ENCODE assay signal across 17 cellular contexts in the genomic region with DNA sequence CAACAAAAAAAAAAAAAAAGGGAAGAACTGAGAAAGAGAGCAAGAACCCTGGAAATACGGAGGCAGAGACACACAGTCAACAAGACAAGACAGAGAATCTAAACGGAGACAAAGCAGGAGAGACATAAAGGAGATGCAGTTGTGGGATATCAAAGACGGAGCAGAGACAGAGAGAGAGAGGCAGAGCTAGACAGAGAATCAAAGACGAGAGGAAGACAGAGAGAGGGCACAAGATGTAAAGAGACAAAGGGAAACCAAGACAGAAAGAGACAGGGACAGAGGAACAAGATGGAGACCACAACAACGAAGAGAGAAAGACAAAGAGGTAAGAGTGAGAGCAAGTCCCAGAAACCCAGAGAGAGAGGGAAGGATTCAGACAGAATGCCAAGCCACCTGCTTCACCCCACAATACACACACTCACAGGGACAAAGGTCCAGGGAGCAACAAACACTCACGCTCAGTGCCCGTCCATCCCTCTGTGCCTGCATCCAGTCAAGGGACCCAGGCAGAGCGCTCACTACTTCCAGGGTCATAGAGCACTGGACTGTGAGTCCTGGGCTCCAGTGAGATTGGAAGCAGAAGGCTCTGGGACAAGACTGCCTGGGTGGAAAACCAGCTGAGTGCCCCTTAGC.
A peak's percentile ranks its signal among the peaks of the same experiment; 100 is the strongest.
DNase-seq lines count a peak whose midpoint lies in the region; ATAC-seq and TF ChIP-seq lines count a peak whose summit lies in the region.
"Had no signal": no experiment of that assay in that cellular context is flagged by ENCODE, and none has a peak within 500 bp of the region (broad histone marks: within the 10 kb centered on the region; RNA-seq: fewer than 3 reads in every experiment).

No MANE protein-coding gene starts in this region.

- no peak overlapping the region for H4K8ac ChIP-seq in H9 (replicated peaks; ENCODE audit: insufficient read length, low read depth, low read length)
- H4K8ac ChIP-seq in neuronal stem cell (ENCODE audit: low read depth, low read length), result no peak overlapping the region

- no peak overlapping the region for H2BK20ac ChIP-seq in H9 (ENCODE audit: low read depth, low read length, poor library complexity, severe bottlenecking)

- no peaks in the 10 kb centered on the region for H3K79me2 ChIP-seq in H9 (ENCODE audit: insufficient read depth, low read length)

- H2BK12ac ChIP-seq in H9 (ENCODE audit: insufficient read length, low read depth, low read length) (no peak overlapping the region), neuronal stem cell (ENCODE audit: low read length) (no peak overlapping the region)

- H3K4me1 ChIP-seq in H9 (ENCODE audit: insufficient read depth, low read length) (no peaks in the 10 kb centered on the region; the same call in 1 of the 2 replicates), neuronal stem cell (ENCODE audit: control insufficient read depth in 2 of 2, insufficient read depth in 1 of 2, low read depth in 1 of 2, low read length in 2 of 2) (peaks cover 23 to 33% of the 10 kb centered on the region in 2 donors)
- H3K4me1 ChIP-seq: adrenal gland, right lobe of liver had no signal

- H4K91ac ChIP-seq in H9 (ENCODE audit: insufficient read length, low read depth, low read length) (no peak overlapping the region), neuronal stem cell (ENCODE audit: low read depth, low read length, poor library complexity) (no peak overlapping the region)

- DNase-seq in activated T-cell treated with anti-CD3 and anti-CD28 coated beads, Interleukin-2, amount 50 U/mL, for 48 hours, result peak; percentile 14 to 17
- DNase-seq in activated T-cell treated with anti-CD3 and anti-CD28 coated beads, Interleukin-2, amount 50 U/mL, for 1 hour, result no peak
- peak; percentile 17 for DNase-seq in H9
- DNase-seq in activated naive CD4-positive, alpha-beta T cell treated with anti-CD3 and anti-CD28 coated beads, Interleukin-2, amount 50 U/mL, for 72 hours (ENCODE audit: low spot score in 2 of 2), result peak in 1 of 2 donors; percentile 25
- no peak for DNase-seq in neuronal stem cell (ENCODE audit: low spot score)
- no peak for DNase-seq in HFFc6
- no peak for DNase-seq in DMS153 treated with DMSO at 0.1 percent for 48 hours (lab: John Stamatoyannopoulos, UW; ENCODE audit: unreplicated experiment)
- DNase-seq: kidney, MG63, NCI-H187, OCI-M1, SIG-M5 had no signal

- no peaks in the 10 kb centered on the region for H3K36me3 Mint-ChIP-seq in H9 (ENCODE audit: insufficient read depth in 1 of 3, low read depth in 3 of 3)
- H3K36me3 Mint-ChIP-seq in activated naive CD4-positive, alpha-beta T cell treated with anti-CD3 and anti-CD28 coated beads, Interleukin-2, amount 50 U/mL, for 72 hours, result no peaks in the 10 kb centered on the region
- H3K36me3 Mint-ChIP-seq in HFFc6 (ENCODE audit: low read depth), result peaks cover 4% of the 10 kb centered on the region; the same call in 1 of the 2 replicates

- no peak overlapping the region for H3K4me2 ChIP-seq in H9 (ENCODE audit: insufficient read depth, insufficient read length, low read length)
- no peak overlapping the region for H3K4me2 ChIP-seq in neuronal stem cell (ENCODE audit: insufficient read depth, low read length, poor library complexity, severe bottlenecking)

- H2AFZ ChIP-seq in H9 (ENCODE audit: low read length) (no peak overlapping the region), neuronal stem cell (ENCODE audit: low read length) (no peak overlapping the region)

- H2BK120ac ChIP-seq in H9 (ENCODE audit: low read depth, low read length, poor library complexity, severe bottlenecking), result no peak overlapping the region
- peak overlapping the region; percentile 39 for H2BK120ac ChIP-seq in neuronal stem cell (ENCODE audit: low read depth, low read length)

- H3K56ac ChIP-seq in H9 (ENCODE audit: insufficient read length, low read depth, low read length), result no peak overlapping the region

- H2AK5ac ChIP-seq in H9 (ENCODE audit: insufficient read length, low read length), result no peak overlapping the region
- H2AK5ac ChIP-seq in neuronal stem cell (ENCODE audit: low read depth, low read length), result peak overlapping the region; percentile 83

- H3T11ph ChIP-seq in H9 (ENCODE audit: low read length), result no peak overlapping the region

- H3K36me3 ChIP-seq in neuronal stem cell (replicated peaks in 1 of 2; ENCODE audit: control insufficient read depth in 2 of 2, insufficient read depth in 2 of 2, low read length in 2 of 2), result no peaks in the 10 kb centered on the region
- H3K36me3 ChIP-seq: adrenal gland, cardiac muscle cell, MG63, right lobe of liver had no signal

- no peaks in the 10 kb centered on the region; the same call in 1 of the 2 replicates for H3K27me3 ChIP-seq in H9 (ENCODE audit: insufficient read depth, low read length)
- peaks cover 0 to 47% (median 0%) of the 10 kb centered on the region in 3 experiments for H3K27me3 ChIP-seq in neuronal stem cell (ENCODE audit: control insufficient read depth in 3 of 3, insufficient read depth in 3 of 3, low read depth in 1 of 3, low read length in 3 of 3)
- H3K27me3 ChIP-seq: MG63, right lobe of liver had no signal

- no CpG with 5 or more reads among the region's 8 CpGs for WGBS in H9 (ENCODE audit: extremely low coverage, insufficient read length, low lambda C conversion rate)
- WGBS in neuronal stem cell (ENCODE audit: extremely low coverage in 2 of 2, insufficient read length in 2 of 2, insufficient replicate concordance in 1 of 2), 2 donors, result no CpG with 5 or more reads among the region's 8 CpGs

- H3K4ac ChIP-seq in H9 (ENCODE audit: low read depth, low read length) (no peak overlapping the region), neuronal stem cell (ENCODE audit: low read length) (no peak overlapping the region)

- peaks cover 12 to 28% of the 10 kb centered on the region in 2 experiments for H3K4me1 Mint-ChIP-seq in H9
- H3K4me1 Mint-ChIP-seq in HFFc6 (ENCODE audit: low read depth), result no peaks in the 10 kb centered on the region

- H3K9me3 ChIP-seq in H9 (ENCODE audit: control insufficient read depth, low read depth, low read length), result no peaks in the 10 kb centered on the region
- no peaks in the 10 kb centered on the region for H3K9me3 ChIP-seq in neuronal stem cell (replicated peaks in 1 of 2; ENCODE audit: control insufficient read depth in 2 of 2, insufficient read depth in 1 of 2, low read depth in 1 of 2, low read length in 2 of 2)
- H3K9me3 ChIP-seq: adrenal gland, MG63, right lobe of liver had no signal

- H2BK5ac ChIP-seq in H9 (ENCODE audit: insufficient read length, low read length) (no peak overlapping the region), neuronal stem cell (ENCODE audit: low read length) (peak overlapping the region; percentile 72)

- H3K9me3 Mint-ChIP-seq in H9 (no peaks in the 10 kb centered on the region), HFFc6 (peaks cover 30% of the 10 kb centered on the region)
- H3K9me3 Mint-ChIP-seq in activated naive CD4-positive, alpha-beta T cell treated with anti-CD3 and anti-CD28 coated beads, Interleukin-2, amount 50 U/mL, for 72 hours, result peaks cover 0 to 4% of the 10 kb centered on the region in 2 donors

- H3K27ac Mint-ChIP-seq in H9 (no peak overlapping the region; a peak in 1 of 7 replicates), HFFc6 (no peak overlapping the region)
- peak overlapping the region; percentile 65 to 88 for H3K27ac Mint-ChIP-seq in activated naive CD4-positive, alpha-beta T cell treated with anti-CD3 and anti-CD28 coated beads, Interleukin-2, amount 50 U/mL, for 72 hours

- TF ChIP-seq CTCF in H9 (conservative IDR thresholded peaks at IDR 0.05) (no peak), HFFc6 (IDR thresholded peaks at IDR 0.05) (no peak)

- no peaks in the 10 kb centered on the region for H4K20me1 ChIP-seq in H9 (ENCODE audit: control insufficient read depth, insufficient read depth, insufficient read length)

- H3K23ac ChIP-seq in H9 (ENCODE audit: insufficient read length, low read depth, low read length), result no peak overlapping the region
- H3K23ac ChIP-seq in neuronal stem cell (ENCODE audit: low read depth, low read length, poor library complexity), result no peak overlapping the region

- no peak overlapping the region for H3K4me3 Mint-ChIP-seq in H9
- H3K4me3 Mint-ChIP-seq in HFFc6, result no peak overlapping the region

- H3K18ac ChIP-seq in H9 (ENCODE audit: insufficient read length, low read depth, low read length) (no peak overlapping the region), neuronal stem cell (ENCODE audit: low read length) (peak overlapping the region; percentile 90)

- no peak overlapping the region for H2BK15ac ChIP-seq in H9 (ENCODE audit: low read depth, low read length)
- H2BK15ac ChIP-seq in neuronal stem cell (ENCODE audit: low read length), result peak overlapping the region; percentile 62

- H3K23me2 ChIP-seq in H9 (ENCODE audit: insufficient read length, low read depth, low read length, poor library complexity, severe bottlenecking), result peaks cover 5% of the 10 kb centered on the region

- ATAC-seq in activated naive CD4-positive, alpha-beta T cell treated with anti-CD3 and anti-CD28 coated beads, Interleukin-2, amount 50 U/mL, for 72 hours, result no peak
- ATAC-seq in GM18868 (IDR thresholded peaks at IDR 0.05; ENCODE audit: unreplicated experiment), result no peak
- ATAC-seq: HCT116 had no signal

- no peak overlapping the region for H3K14ac ChIP-seq in H9 (ENCODE audit: insufficient read depth, low read length)
- H3K14ac ChIP-seq in neuronal stem cell (ENCODE audit: low read length), result no peak overlapping the region

- no peak overlapping the region for H3K27ac ChIP-seq in H9 (ENCODE audit: insufficient read length, low read depth, low read length)
- H3K27ac ChIP-seq in neuronal stem cell (replicated peaks; ENCODE audit: low read length), result peak overlapping the region; percentile 44
- H3K27ac ChIP-seq: adrenal gland, cardiac muscle cell, right lobe of liver had no signal

- H3K9ac ChIP-seq in H9 (ENCODE audit: extremely low read depth, insufficient read length, low read length) (no peak overlapping the region), neuronal stem cell (ENCODE audit: low read depth, low read length, poor library complexity) (no peak overlapping the region)

- no peaks in the 10 kb centered on the region for H3K79me1 ChIP-seq in H9 (ENCODE audit: insufficient read depth, low read depth, low read length, poor library complexity, severe bottlenecking)
- no peaks in the 10 kb centered on the region for H3K79me1 ChIP-seq in neuronal stem cell (ENCODE audit: low read depth, low read length)

- H3K27me3 Mint-ChIP-seq in H9 (ENCODE audit: low read depth), result peaks cover 38% of the 10 kb centered on the region
- peaks cover 4% of the 10 kb centered on the region; the same call in 1 of the 2 replicates for H3K27me3 Mint-ChIP-seq in HFFc6 (ENCODE audit: insufficient read depth)

- H4K5ac ChIP-seq in H9 (ENCODE audit: insufficient read length, low read depth, low read length), result no peak overlapping the region

- H3K4me3 ChIP-seq in neuronal stem cell (ENCODE audit: low read length in 2 of 2), result no peak overlapping the region
- H3K4me3 ChIP-seq: adrenal gland, cardiac muscle cell, MG63, right lobe of liver had no signal

Comparison
In these comparisons a context has a peak if more than half of its experiments do, and no peak if none do; other contexts are left out.
1. DNase-seq: peak in activated T-cell treated with anti-CD3 and anti-CD28 coated beads, Interleukin-2, amount 50 U/mL, for 48 hours (2 of 2) and H9 (single experiment); none in activated T-cell treated with anti-CD3 and anti-CD28 coated beads, Interleukin-2, amount 50 U/mL, for 1 hour (single experiment), neuronal stem cell (single experiment), HFFc6 (single experiment) and DMS153 treated with DMSO at 0.1 percent for 48 hours (single experiment).
2. H3K27ac Mint-ChIP-seq: peak in activated naive CD4-positive, alpha-beta T cell treated with anti-CD3 and anti-CD28 coated beads, Interleukin-2, amount 50 U/mL, for 72 hours (2 of 2); none in H9 (0 of 3) and HFFc6 (single experiment).